In genomic region chr12:4518106-4518728, GRCh38 we compare ENCODE assay signal across 1 cellular context.
TF ChIP-seq lines count a peak whose summit lies in the region.

No MANE protein-coding gene starts in this region.

TF ChIP-seq in K562, 482 proteins besides CTCF, POLR2A, EP300 and RAD21:
- TF ChIP-seq ATF3 (IDR thresholded peaks at IDR 0.05) (peak; percentile 21; the same call in 1 of the 2 replicates), ATF3 (CRISPR knock-in tag; conservative IDR thresholded peaks at IDR 0.05) (no peak), SMAD3 (CRISPR knock-in tag; conservative IDR thresholded peaks at IDR 0.05) (no peak)
